11 cellular contexts compared by ENCODE assay signal in genomic region chr11:12243511-12243910, GRCh38.
DNase-seq lines count a peak whose midpoint lies in the region; ATAC-seq and TF ChIP-seq lines count a peak whose summit lies in the region.
"Had no signal": no experiment of that assay in that cellular context is flagged by ENCODE, and none has a peak within 500 bp of the region (broad histone marks: within the 10 kb centered on the region; RNA-seq: fewer than 3 reads in every experiment).

No MANE protein-coding gene starts in this region.

- peaks cover 10 to 32% (median 30%) of the 10 kb centered on the region in 7 donors for H3K4me1 Mint-ChIP-seq in naive thymus-derived CD4-positive, alpha-beta T cell
- H3K4me1 Mint-ChIP-seq in stimulated activated memory B cell treated with anti-CD40 and anti-IgM and Interleukin-4, amounts not matched to agents 10 μg/mL and 1 μg/mL and 100 μg/mL, for 72 hours, result no peaks in the 10 kb centered on the region

- peak overlapping the region in 7 of 9 donors; percentile 25 to 86 (median 56) for H3K27ac Mint-ChIP-seq in naive thymus-derived CD4-positive, alpha-beta T cell
- no peak overlapping the region for H3K27ac Mint-ChIP-seq in stimulated activated memory B cell treated with anti-CD40 and anti-IgM and Interleukin-4, amounts not matched to agents 10 μg/mL and 1 μg/mL and 100 μg/mL, for 72 hours

- H3K4me1 ChIP-seq in naive thymus-derived CD4-positive, alpha-beta T cell (ENCODE audit: control insufficient read depth in 2 of 2, insufficient read depth in 2 of 2, low read length in 2 of 2), result peaks cover 0 to 18% of the 10 kb centered on the region in 2 donors
- no peaks in the 10 kb centered on the region for H3K4me1 ChIP-seq in prostate gland (replicated peaks)

- WGBS in prostate gland, result 67% methylated on average over 6 of the region's 6 CpGs

- ATAC-seq in naive thymus-derived CD4-positive, alpha-beta T cell, result no peak
- ATAC-seq in stimulated activated memory B cell treated with anti-CD40 and anti-IgM and Interleukin-4, amounts not matched to agents 10 μg/mL and 1 μg/mL and 100 μg/mL, for 72 hours, result no peak
- no peak for ATAC-seq in HG03378 (IDR thresholded peaks at IDR 0.05; ENCODE audit: unreplicated experiment)
- ATAC-seq: CD8-positive, alpha-beta T cell had no signal

- DNase-seq in COR-L47 (lab: John Stamatoyannopoulos, UW) (peak; percentile 76), NCI-H1694 (lab: John Stamatoyannopoulos, UW) (peak; percentile 95), SHP77 (lab: John Stamatoyannopoulos, UW) (peak; percentile 38 to 67), prostate gland (ENCODE audit: low spot score) (no peak), retina (no peak)
- no peak for DNase-seq in naive thymus-derived CD4-positive, alpha-beta T cell
- DNase-seq: activated T-cell treated with anti-CD3 and anti-CD28 coated beads, Interleukin-2, amount 50 U/mL, for 24 hours; CD8-positive, alpha-beta T cell had no signal

- no peak for TF ChIP-seq POLR2A in prostate gland (IDR thresholded peaks at IDR 0.05)

- H3K9me3 Mint-ChIP-seq in naive thymus-derived CD4-positive, alpha-beta T cell, result no peaks in the 10 kb centered on the region
- H3K9me3 Mint-ChIP-seq in stimulated activated memory B cell treated with anti-CD40 and anti-IgM and Interleukin-4, amounts not matched to agents 10 μg/mL and 1 μg/mL and 100 μg/mL, for 72 hours, result no peaks in the 10 kb centered on the region
- H3K9me3 Mint-ChIP-seq: activated T-cell treated with anti-CD3 and anti-CD28 coated beads, Interleukin-2, amount 50 U/mL, for 24 hours; CD8-positive, alpha-beta T cell had no signal

- CTCF ChIA-PET in naive thymus-derived CD4-positive, alpha-beta T cell (lab: Charles Lee), result no interaction called here

- H3K9me3 ChIP-seq in naive thymus-derived CD4-positive, alpha-beta T cell (ENCODE audit: control insufficient read depth in 2 of 3, low read length in 3 of 3), result no peaks in the 10 kb centered on the region
- H3K9me3 ChIP-seq in prostate gland, result no peaks in the 10 kb centered on the region

- POLR2A ChIA-PET in naive thymus-derived CD4-positive, alpha-beta T cell (lab: Charles Lee), result interaction anchor here (1.0 kb wide), 1 partner anchor 19 kb away, joined by 4 read pairs; no protein-coding TSS in a partner anchor

- no peaks in the 10 kb centered on the region for H3K27me3 Mint-ChIP-seq in naive thymus-derived CD4-positive, alpha-beta T cell
- H3K27me3 Mint-ChIP-seq in stimulated activated memory B cell treated with anti-CD40 and anti-IgM and Interleukin-4, amounts not matched to agents 10 μg/mL and 1 μg/mL and 100 μg/mL, for 72 hours, result peaks cover 43% of the 10 kb centered on the region
- H3K27me3 Mint-ChIP-seq: activated T-cell treated with anti-CD3 and anti-CD28 coated beads, Interleukin-2, amount 50 U/mL, for 24 hours had no signal

- H3K4me3 Mint-ChIP-seq in naive thymus-derived CD4-positive, alpha-beta T cell, result peak overlapping the region in 1 of 10 donors; percentile 25
- no peak overlapping the region for H3K4me3 Mint-ChIP-seq in stimulated activated memory B cell treated with anti-CD40 and anti-IgM and Interleukin-4, amounts not matched to agents 10 μg/mL and 1 μg/mL and 100 μg/mL, for 72 hours
- H3K4me3 Mint-ChIP-seq: activated T-cell treated with anti-CD3 and anti-CD28 coated beads, Interleukin-2, amount 50 U/mL, for 24 hours; CD8-positive, alpha-beta T cell had no signal

- no peak overlapping the region for H3K4me3 ChIP-seq in naive thymus-derived CD4-positive, alpha-beta T cell (ENCODE audit: low read length)
- no peak overlapping the region for H3K4me3 ChIP-seq in prostate gland
- H3K4me3 ChIP-seq: skin epidermis had no signal

- H3K27ac ChIP-seq in naive thymus-derived CD4-positive, alpha-beta T cell (ENCODE audit: low read depth, low read length), result no peak overlapping the region
- no peak overlapping the region for H3K27ac ChIP-seq in prostate gland
- H3K27ac ChIP-seq: skin epidermis had no signal

- H3K36me3 ChIP-seq in naive thymus-derived CD4-positive, alpha-beta T cell (ENCODE audit: control insufficient read depth in 2 of 3, insufficient read depth in 3 of 3, low read length in 3 of 3), result no peaks in the 10 kb centered on the region
- H3K36me3 ChIP-seq in prostate gland, result no peaks in the 10 kb centered on the region

- H3K36me3 Mint-ChIP-seq in naive thymus-derived CD4-positive, alpha-beta T cell, result peaks cover 0 to 10% (median 0%) of the 10 kb centered on the region in 5 donors
- no peaks in the 10 kb centered on the region for H3K36me3 Mint-ChIP-seq in stimulated activated memory B cell treated with anti-CD40 and anti-IgM and Interleukin-4, amounts not matched to agents 10 μg/mL and 1 μg/mL and 100 μg/mL, for 72 hours

- no peaks in the 10 kb centered on the region for H3K27me3 ChIP-seq in naive thymus-derived CD4-positive, alpha-beta T cell (ENCODE audit: control insufficient read depth in 2 of 2, insufficient read depth in 2 of 2, low read length in 2 of 2)
- no peaks in the 10 kb centered on the region for H3K27me3 ChIP-seq in prostate gland (replicated peaks; ENCODE audit: insufficient read depth)

- intact Hi-C loops in naive thymus-derived CD4-positive, alpha-beta T cell (cut with micrococcal nuclease), result no loop called here
- intact Hi-C loops in prostate gland (cut with DNase I), result loop anchor here (5.0 kb wide), 1 partner anchor 34 kb away; no protein-coding TSS in a partner anchor

- TF ChIP-seq CTCF in prostate gland (IDR thresholded peaks at IDR 0.05), result no peak

Comparison
In these comparisons a context has a peak if more than half of its experiments do, and no peak if none do; other contexts are left out.
1. DNase-seq: peak in COR-L47 (single experiment), NCI-H1694 (single experiment) and SHP77 (2 of 2); none in naive thymus-derived CD4-positive, alpha-beta T cell (0 of 9), prostate gland (single experiment) and retina (single experiment).